Comparison of ENCODE assay signal across 11 cellular contexts in genomic region chr7:150376560-150376959, GRCh38. TPM values are rescaled to one million over a fixed set of nuclear protein-coding genes. Genes with fewer than 3 reads are reported as not detected.
DNase-seq lines count a peak whose midpoint lies in the region; ATAC-seq, FAIRE-seq and TF ChIP-seq lines count a peak whose summit lies in the region.
"Had no signal": no experiment of that assay in that cellular context is flagged by ENCODE, and none has a peak within 500 bp of the region (broad histone marks: within the 10 kb centered on the region; RNA-seq: fewer than 3 reads in every experiment).

No MANE protein-coding gene starts in this region.

- ATAC-seq in psoas muscle = no peak

- H3K9me3 Mint-ChIP-seq in Caco-2 (ENCODE audit: unreplicated experiment) (no peaks in the 10 kb centered on the region), IgD-negative memory B cell (no peaks in the 10 kb centered on the region)
- H3K9me3 Mint-ChIP-seq in dendritic cell treated with granulocyte-macrophage colony-stimulating factor and Interleukin-4, amounts not matched to agents 40 ng/mL and 50 ng/mL, for 4 days = no peaks in the 10 kb centered on the region

- H3K36me3 ChIP-seq in Caco-2 (ENCODE audit: control insufficient read depth, insufficient read depth, low read length) (peaks cover 3% of the 10 kb centered on the region; the same call in 1 of the 2 replicates), psoas muscle (ENCODE audit: insufficient read depth in 1 of 2, low read depth in 1 of 2) (peaks cover 0 to 33% of the 10 kb centered on the region in 2 donors)

- H3K4me1 ChIP-seq in Caco-2 (peaks cover 37% of the 10 kb centered on the region), psoas muscle (peaks cover 37% of the 10 kb centered on the region)

- H3K36me3 Mint-ChIP-seq in Caco-2 (ENCODE audit: insufficient read depth, unreplicated experiment) = peaks cover 53% of the 10 kb centered on the region
- H3K36me3 Mint-ChIP-seq in IgD-negative memory B cell = peaks cover 3% of the 10 kb centered on the region
- H3K36me3 Mint-ChIP-seq in dendritic cell treated with granulocyte-macrophage colony-stimulating factor and Interleukin-4, amounts not matched to agents 40 ng/mL and 50 ng/mL, for 4 days (ENCODE audit: low read depth) = peaks cover 42% of the 10 kb centered on the region

- H3K27me3 Mint-ChIP-seq in Caco-2 (ENCODE audit: insufficient read depth, unreplicated experiment) (no peaks in the 10 kb centered on the region), IgD-negative memory B cell (peaks cover 1% of the 10 kb centered on the region)
- no peaks in the 10 kb centered on the region for H3K27me3 Mint-ChIP-seq in dendritic cell treated with granulocyte-macrophage colony-stimulating factor and Interleukin-4, amounts not matched to agents 40 ng/mL and 50 ng/mL, for 4 days

- intact Hi-C loops in Caco-2 (cut with micrococcal nuclease; ENCODE audit: unreplicated experiment) (no loop called here), psoas muscle (cut with DNase I) (no loop called here)
- intact Hi-C loops in dendritic cell treated with granulocyte-macrophage colony-stimulating factor and Interleukin-4, amounts not matched to agents 40 ng/mL and 50 ng/mL, for 4 days (cut with micrococcal nuclease) = no loop called here

- TF ChIP-seq CTCF in Caco-2 (IDR thresholded peaks at IDR 0.05; ENCODE audit: insufficient read depth in 1 of 2, low read depth in 1 of 2, low read length in 1 of 2, severe bottlenecking in 1 of 2, unreplicated experiment in 1 of 2) = no peak
- TF ChIP-seq CTCF in psoas muscle (IDR thresholded peaks at IDR 0.05) = no peak

- POLR2A ChIA-PET in Caco-2 (lab: Charles Lee) = interaction anchor here (2.2 kb wide), 1 partner anchor 8 kb away, joined by 29 read pairs; the partner anchor contains the start of gene REPIN1

- WGBS in psoas muscle, 3 donors = 65 to 72% (median 66%) methylated on average over 6 of the region's 6 CpGs

- DNase-seq in Caco-2 = peak in 1 of 2 experiments; percentile 21
- DNase-seq in psoas muscle = no peak
- DNase-seq in NCI-H748 treated with DMSO at 0.1 percent for 48 hours (lab: John Stamatoyannopoulos, UW) = no peak
- no peak for DNase-seq in NCI-H446 (lab: John Stamatoyannopoulos, UW)
- no peak for DNase-seq in RCC 7860 (ENCODE audit: low spot score)
- DNase-seq: DMS79 treated with DMSO at 0.1 percent for 48 hours, NCI-H2029 treated with DMSO at 0.1 percent for 48 hours, thyroid gland had no signal

- no peak for FAIRE-seq in RCC 7860 (lab: Jason Lieb, UNC)

- H3K9me3 ChIP-seq in Caco-2 (no peaks in the 10 kb centered on the region), psoas muscle (no peaks in the 10 kb centered on the region)
- H3K9me3 ChIP-seq: Peyer's patch, thyroid gland had no signal

- CTCF ChIA-PET in Caco-2 (lab: Charles Lee) = no interaction called here

- H3K4me3 ChIP-seq in Caco-2 (ENCODE audit: low read depth, low read length) = no peak overlapping the region
- no peak overlapping the region for H3K4me3 ChIP-seq in psoas muscle
- H3K4me3 ChIP-seq: Peyer's patch, thyroid gland had no signal

- H3K4me1 Mint-ChIP-seq in Caco-2 (ENCODE audit: low read depth, unreplicated experiment) = peaks cover 39% of the 10 kb centered on the region
- peaks cover 37 to 50% (median 37%) of the 10 kb centered on the region in 3 donors for H3K4me1 Mint-ChIP-seq in IgD-negative memory B cell
- H3K4me1 Mint-ChIP-seq in dendritic cell treated with granulocyte-macrophage colony-stimulating factor and Interleukin-4, amounts not matched to agents 40 ng/mL and 50 ng/mL, for 4 days (ENCODE audit: low read depth) = peaks cover 73% of the 10 kb centered on the region

- no peaks in the 10 kb centered on the region for H3K27me3 ChIP-seq in Caco-2 (replicated peaks; ENCODE audit: control insufficient read depth, insufficient read depth, low read length)
- no peaks in the 10 kb centered on the region for H3K27me3 ChIP-seq in psoas muscle (ENCODE audit: insufficient read depth in 3 of 3, low read length in 2 of 3)
- H3K27me3 ChIP-seq: Peyer's patch, thyroid gland had no signal

- H3K4me3 Mint-ChIP-seq in Caco-2 (ENCODE audit: unreplicated experiment) (peak overlapping the region; percentile 10), IgD-negative memory B cell (peak overlapping the region in 3 of 4 donors; percentile 0 to 87 (median 79))
- no peak overlapping the region for H3K4me3 Mint-ChIP-seq in dendritic cell treated with granulocyte-macrophage colony-stimulating factor and Interleukin-4, amounts not matched to agents 40 ng/mL and 50 ng/mL, for 4 days

- peak overlapping the region; percentile 37 for H3K27ac Mint-ChIP-seq in Caco-2 (ENCODE audit: unreplicated experiment)
- H3K27ac Mint-ChIP-seq in IgD-negative memory B cell = peak overlapping the region; percentile 78 to 92 (median 89)
- H3K27ac Mint-ChIP-seq in dendritic cell treated with granulocyte-macrophage colony-stimulating factor and Interleukin-4, amounts not matched to agents 40 ng/mL and 50 ng/mL, for 4 days = peak overlapping the region; percentile 88

- peak overlapping the region; percentile 41 for H3K27ac ChIP-seq in psoas muscle

- BruUV-seq in Caco-2 (replicated peaks; lab: Mats Ljungman, UMichigan) = no TSS peak

RNA-seq across cellular contexts. Expression of gene ZNF775, which starts 2.6 kb away (rescaled TPM):
- 4.0 and 4.4 TPM in 2 replicates for total RNA-seq in Caco-2 (2022)
- 5.1 TPM for polyA plus RNA-seq in IgD-negative memory B cell
- total RNA-seq in psoas muscle = 1 to 10 TPM; 1.6 to 3.2 (median 2.8) TPM
- 1 to 10 TPM; 2.6 to 3.8 (median 3.7) TPM for polyA plus RNA-seq in psoas muscle

RNA-seq across cellular contexts. Expression of gene REPIN1, which starts 7.9 kb away (rescaled TPM):
- 141 and 148 TPM in 2 replicates for total RNA-seq in Caco-2 (2022)
- polyA plus RNA-seq in IgD-negative memory B cell = 118 TPM
- 100 to 1,000 TPM; 112 to 212 (median 137) TPM for total RNA-seq in psoas muscle
- polyA plus RNA-seq in psoas muscle = 100 to 1,000 TPM in 1 of 3 donors, 10 to 100 TPM in 2; 80.2 to 133 (median 83.2) TPM

RNA-seq across cellular contexts. Expression of gene RARRES2, which starts 35.1 kb away (rescaled TPM):
- total RNA-seq in Caco-2 (2022) (not detected in 2 replicates), psoas muscle (10 to 100 TPM in 2 of 4 donors, 1 to 10 TPM in 2; 4.1 to 17.9 (median 8.7) TPM)
- polyA plus RNA-seq in IgD-negative memory B cell (not detected), psoas muscle (1 to 10 TPM; 6.3 to 7.7 (median 7.3) TPM)

RNA-seq across cellular contexts. Expression of gene ACTR3C, which starts 53.2 kb away (rescaled TPM):
- total RNA-seq in Caco-2 (2022) = 8.0 and 9.2 TPM in 2 replicates
- polyA plus RNA-seq in IgD-negative memory B cell = 5.2 TPM
- 1 to 10 TPM in 3 of 4 donors, under 1 TPM in 1; 0.71 to 3.3 (median 3.0) TPM for total RNA-seq in psoas muscle
- polyA plus RNA-seq in psoas muscle = 1 to 10 TPM; 1.3 to 3.7 (median 1.4) TPM

RNA-seq across cellular contexts. Expression of gene LRRC61, which starts 53.4 kb away (rescaled TPM):
- total RNA-seq in Caco-2 (2022) = 32.4 and 35.8 TPM in 2 replicates
- polyA plus RNA-seq in IgD-negative memory B cell = 29.1 TPM
- total RNA-seq in psoas muscle = 1 to 10 TPM in 3 of 4 donors, under 1 TPM in 1; 0.88 to 4.4 (median 2.6) TPM
- polyA plus RNA-seq in psoas muscle = 1 to 10 TPM; 2.0 to 3.8 (median 3.3) TPM

Comparison
In these comparisons a context has a peak if more than half of its experiments do, and no peak if none do; other contexts are left out.
1. H3K27ac Mint-ChIP-seq: peak in every context shown above with its lines; median percentile 89 in IgD-negative memory B cell; 88 in dendritic cell treated with granulocyte-macrophage colony-stimulating factor and Interleukin-4, amounts not matched to agents 40 ng/mL and 50 ng/mL, for 4 days; 37 in Caco-2.